1 cellular context compared by ENCODE assay signal in the genomic region with DNA sequence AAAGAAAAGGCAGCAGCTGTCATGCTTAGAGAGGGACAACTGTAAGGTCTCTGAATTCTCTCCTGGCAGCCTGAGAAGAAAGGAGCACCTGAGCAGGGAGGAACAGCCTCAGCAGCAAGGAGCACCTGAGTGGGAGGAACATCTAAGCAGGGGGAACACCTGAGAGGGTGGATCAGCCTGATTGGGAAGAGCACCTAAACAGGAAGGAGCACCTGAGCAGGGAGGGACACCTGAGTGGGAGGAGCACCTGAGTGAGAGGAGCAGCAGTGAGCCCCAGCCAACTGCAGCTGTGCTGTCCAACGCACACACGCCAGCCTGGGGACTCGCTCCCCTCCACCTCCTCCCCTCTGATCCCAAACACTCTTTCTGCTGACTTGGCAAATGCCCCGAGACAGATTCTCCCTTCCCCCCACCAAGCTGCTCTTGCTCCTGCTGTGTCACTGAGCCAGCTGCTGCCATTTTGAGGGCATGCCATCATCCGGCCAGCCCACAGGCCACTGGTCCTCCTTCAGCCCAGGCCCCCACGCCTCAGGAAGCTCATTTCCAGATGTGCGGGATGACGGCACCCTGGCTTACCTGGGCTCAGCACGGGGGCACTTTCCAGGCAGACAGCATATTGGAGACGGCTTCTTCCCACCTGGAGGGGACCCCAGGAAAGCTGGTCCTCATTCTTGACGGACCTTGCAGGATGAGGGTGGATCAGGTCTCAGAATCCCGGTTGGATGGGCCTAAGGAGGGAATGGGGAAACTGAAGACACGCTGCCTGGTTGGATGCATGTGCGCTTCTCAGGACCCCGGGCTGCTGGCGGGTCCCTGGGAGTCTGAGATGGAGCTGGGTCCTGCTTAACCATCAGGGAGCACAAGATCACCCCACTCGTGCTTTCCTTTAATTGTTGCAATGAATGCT.
TF ChIP-seq lines count a peak whose summit lies in the region.

No MANE protein-coding gene starts in this region.

TF ChIP-seq in WTC11, 78 proteins besides CTCF, POLR2A, EP300 and RAD21 (continued from another document):
- TF ChIP-seq ARID4B (CRISPR knock-in tag; IDR thresholded peaks at IDR 0.05; ENCODE audit: borderline replicate concordance): no peak
